Comparison of ENCODE assay signal across 14 cellular contexts in genomic region chr18:35185771-35186170, GRCh38.
"Had no signal": no experiment of that assay in that cellular context is flagged by ENCODE, and none has a peak within 500 bp of the region (broad histone marks: within the 10 kb centered on the region; RNA-seq: fewer than 3 reads in every experiment).

No MANE protein-coding gene starts in this region.

- DNase-seq: activated B cell treated with CpG ODN at 0.5 μM for 24 hours; activated CD4-positive, alpha-beta T cell treated with anti-CD3 and anti-CD28 coated beads, Interleukin-2, amount 10 ng/mL, durations not matched to agents 7 days and 5 days; activated CD8-positive, alpha-beta memory T cell treated with anti-CD3 and anti-CD28 coated beads for 24 hours; activated naive CD4-positive, alpha-beta T cell treated with Interleukin-2 at 50 U/mL for 16 hours; effector CD4-positive, alpha-beta T cell; left colon; occipital lobe; psoas muscle; stimulated activated CD4-positive, alpha-beta T cell treated with anti-CD3 and anti-CD28 coated beads, Interleukin-2, amount 100 ng/mL, for 48 hours; stimulated activated naive CD8-positive, alpha-beta T cell treated with anti-CD3 and anti-CD28 coated beads, Interleukin-15, Interleukin-2, amounts not matched to agents 100 U/mL and 50 U/mL, for 24 hours; T-helper 2 cell; upper lobe of left lung had no signal

- H3K4me3 ChIP-seq: coronary artery, psoas muscle, suprapubic skin, upper lobe of left lung had no signal

- H3K36me3 ChIP-seq: suprapubic skin, upper lobe of left lung had no signal

- H3K9me3 ChIP-seq: psoas muscle, suprapubic skin, upper lobe of left lung had no signal

- ATAC-seq: left colon; psoas muscle; stimulated activated naive CD8-positive, alpha-beta T cell treated with anti-CD3 and anti-CD28 coated beads, Interleukin-15, Interleukin-2, amounts not matched to agents 100 U/mL and 50 U/mL, for 24 hours had no signal

- H3K4me1 ChIP-seq: psoas muscle, suprapubic skin, upper lobe of left lung had no signal

- H3K27ac ChIP-seq: coronary artery, psoas muscle, suprapubic skin, upper lobe of left lung had no signal

- H3K27me3 ChIP-seq: suprapubic skin, upper lobe of left lung had no signal
